In the genomic region with DNA sequence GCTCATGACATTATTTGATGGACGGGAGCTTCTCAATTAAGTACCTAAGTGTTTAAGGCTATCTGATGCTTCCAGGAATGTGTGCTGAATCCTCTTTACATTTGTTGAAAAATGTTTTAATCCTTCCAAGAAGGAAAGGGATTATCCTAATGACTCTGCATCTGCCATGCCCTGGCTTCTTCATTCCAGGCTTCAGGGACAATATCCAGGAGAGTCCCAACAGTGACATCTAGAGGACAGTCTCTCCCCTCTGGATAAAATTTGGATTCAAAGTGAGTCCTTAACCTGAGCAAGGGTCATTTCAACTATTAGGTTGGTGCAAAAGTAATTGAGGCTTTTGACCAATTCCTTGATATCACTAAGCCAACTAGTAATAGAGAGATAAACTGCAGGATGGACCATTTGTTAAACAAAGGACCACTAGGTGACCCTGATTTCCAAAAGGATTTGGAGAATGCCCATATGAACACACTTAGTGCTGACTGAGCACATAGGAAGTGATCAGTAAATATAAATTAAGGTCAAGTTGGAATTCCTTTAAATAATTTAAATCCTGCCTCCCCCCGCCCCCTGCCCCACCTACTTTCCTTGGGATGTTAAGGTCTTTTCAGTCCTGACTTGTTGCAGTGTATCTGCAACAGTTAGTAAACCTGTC, we compare ENCODE assay signal across 9 cellular contexts.
DNase-seq lines count a peak whose midpoint lies in the region; ATAC-seq, FAIRE-seq and TF ChIP-seq lines count a peak whose summit lies in the region.
"Had no signal": no experiment of that assay in that cellular context is flagged by ENCODE, and none has a peak within 500 bp of the region (broad histone marks: within the 10 kb centered on the region; RNA-seq: fewer than 3 reads in every experiment).

No MANE protein-coding gene starts in this region.

- H3K36me3 Mint-ChIP-seq in nephron (ENCODE audit: low read depth): no peaks in the 10 kb centered on the region

- DNase-seq in D721Med (ENCODE audit: insufficient read length, low spot score) (no peak), HuH-7 (ENCODE audit: low spot score) (peak; percentile 54), RCC 7860 (ENCODE audit: low spot score) (peak; percentile 52), epidermal melanocyte (ENCODE audit: insufficient read length, low spot score) (peak; percentile 60)
- DNase-seq: activated B cell treated with CpG ODN at 0.5 μM for 24 hours had no signal

- peaks cover 28% of the 10 kb centered on the region for H3K4me1 Mint-ChIP-seq in nephron

- ATAC-seq in GM18909 (IDR thresholded peaks at IDR 0.05; ENCODE audit: poor library complexity, unreplicated experiment): no peak
- no peak for ATAC-seq in GM18520 (IDR thresholded peaks at IDR 0.05; ENCODE audit: unreplicated experiment)
- no peak for ATAC-seq in GM18517 (IDR thresholded peaks at IDR 0.05; ENCODE audit: unreplicated experiment)

- TF ChIP-seq CTCF in D721Med (IDR thresholded peaks at IDR 0.05; ENCODE audit: insufficient read depth, missing control alignments) (peak; percentile 81), nephron (IDR thresholded peaks at IDR 0.05; ENCODE audit: unreplicated experiment in 3 of 3) (peak; percentile 68 to 80 (median 73))

- H3K27me3 Mint-ChIP-seq in nephron (ENCODE audit: low read depth): peaks cover 10% of the 10 kb centered on the region
- H3K27me3 Mint-ChIP-seq: activated B cell treated with CpG ODN at 0.5 μM for 24 hours had no signal

- no peak for FAIRE-seq in D721Med (lab: Jason Lieb, UNC)
- peak; percentile 52 for FAIRE-seq in RCC 7860 (lab: Jason Lieb, UNC)

- no peak overlapping the region for H3K4me3 Mint-ChIP-seq in nephron
- H3K4me3 Mint-ChIP-seq: activated B cell treated with CpG ODN at 0.5 μM for 24 hours had no signal

- peak overlapping the region in 1 of 3 experiments; percentile 48 for H3K27ac Mint-ChIP-seq in nephron
- H3K27ac Mint-ChIP-seq: activated B cell treated with CpG ODN at 0.5 μM for 24 hours had no signal

- H3K9me3 Mint-ChIP-seq in nephron: no peaks in the 10 kb centered on the region
- H3K9me3 Mint-ChIP-seq: activated B cell treated with CpG ODN at 0.5 μM for 24 hours had no signal
